In genomic region chr22:38219644-38220043, GRCh38 we compare ENCODE assay signal across 1 cellular context.
TF ChIP-seq lines count a peak whose summit lies in the region.

No MANE protein-coding gene starts in this region.

TF ChIP-seq in GM23338, 12 proteins besides CTCF, POLR2A, EP300 and RAD21 (continued from another document):
- TF ChIP-seq ZNF462 (CRISPR knock-in tag; IDR thresholded peaks at IDR 0.05) (no peak), ZNF114 (CRISPR knock-in tag; IDR thresholded peaks at IDR 0.05) (no peak), POLR2AphosphoS5 (IDR thresholded peaks at IDR 0.05; ENCODE audit: low read depth) (no peak), ZNF331 (CRISPR knock-in tag; IDR thresholded peaks at IDR 0.05; ENCODE audit: low read depth) (no peak), EZH2 (IDR thresholded peaks at IDR 0.05; ENCODE audit: low read depth, unreplicated experiment) (no peak), NANOG (IDR thresholded peaks at IDR 0.05; ENCODE audit: borderline replicate concordance) (no peak), ETS1 (IDR thresholded peaks at IDR 0.05) (no peak)
